Comparison of ENCODE assay signal across 22 cellular contexts in genomic region chr4:1015179-1015578, GRCh38. TPM values are rescaled to one million over a fixed set of nuclear protein-coding genes. Genes with fewer than 3 reads are reported as not detected.
DNase-seq lines count a peak whose midpoint lies in the region; ATAC-seq, FAIRE-seq and TF ChIP-seq lines count a peak whose summit lies in the region.
"Had no signal": no experiment of that assay in that cellular context is flagged by ENCODE, and none has a peak within 500 bp of the region (broad histone marks: within the 10 kb centered on the region; RNA-seq: fewer than 3 reads in every experiment).

No MANE protein-coding gene starts in this region.

- no peak overlapping the region for H3K23ac ChIP-seq in mesenchymal stem cell (ENCODE audit: low read length in 2 of 2)

- intact Hi-C loops in HepG2 (cut with micrococcal nuclease; ENCODE audit: unreplicated experiment), result no loop called here
- intact Hi-C loops in right lobe of liver (cut with DNase I), result no loop called here

- no peak overlapping the region for H3K4me3 Mint-ChIP-seq in type B pancreatic cell
- H3K4me3 Mint-ChIP-seq: activated naive CD8-positive, alpha-beta T cell; activated T-helper 1 cell treated with anti-CD3 and anti-CD28 coated beads, Interleukin-12 subunit alpha, Interleukin-12 subunit beta, Interleukin-2, Interleukin-4 antibody, amounts not matched to agents 30 ng/mL and 10 ng/mL and 1 ng/mL, durations not matched to agents 14 hours and 24 hours and 36 hours; natural killer cell treated with Interleukin-12 subunit alpha and Interleukin-12 subunit beta and Interleukin-15 and Interleukin-18, amount 100 ng/mL, for 72 hours had no signal

- peak overlapping the region in 2 of 3 experiments; percentile 26 to 42; a peak in 2 of 6 replicates for H3K4me3 ChIP-seq in HepG2 (replicated peaks in 1 of 3; ENCODE audit: insufficient read depth in 1 of 3, low read depth in 2 of 3, low read length in 3 of 3)
- H3K4me3 ChIP-seq in right lobe of liver, result no peak overlapping the region
- no peak overlapping the region for H3K4me3 ChIP-seq in astrocyte of the spinal cord (ENCODE audit: low read depth, low read length)
- no peak overlapping the region for H3K4me3 ChIP-seq in mesenchymal stem cell (ENCODE audit: insufficient read depth in 1 of 2, low read depth in 1 of 2, low read length in 2 of 2)
- H3K4me3 ChIP-seq: ascending aorta, esophagus muscularis mucosa had no signal

- peaks cover 5% of the 10 kb centered on the region for H3K27me3 Mint-ChIP-seq in type B pancreatic cell
- H3K27me3 Mint-ChIP-seq: activated naive CD8-positive, alpha-beta T cell; natural killer cell treated with Interleukin-12 subunit alpha and Interleukin-12 subunit beta and Interleukin-15 and Interleukin-18, amount 100 ng/mL, for 72 hours had no signal

- H3K9me3 ChIP-seq in HepG2 (ENCODE audit: low read length), result no peaks in the 10 kb centered on the region
- H3K9me3 ChIP-seq in right lobe of liver, result no peaks in the 10 kb centered on the region
- H3K9me3 ChIP-seq in mesenchymal stem cell (ENCODE audit: control insufficient read depth, low read length), result no peaks in the 10 kb centered on the region
- H3K9me3 ChIP-seq: ascending aorta, esophagus muscularis mucosa had no signal

- H4K8ac ChIP-seq in mesenchymal stem cell (ENCODE audit: low read length), result peak overlapping the region; percentile 42

- H3K27ac Mint-ChIP-seq in type B pancreatic cell, result no peak overlapping the region
- H3K27ac Mint-ChIP-seq: activated naive CD8-positive, alpha-beta T cell; activated T-helper 1 cell treated with anti-CD3 and anti-CD28 coated beads, Interleukin-12 subunit alpha, Interleukin-12 subunit beta, Interleukin-2, Interleukin-4 antibody, amounts not matched to agents 30 ng/mL and 10 ng/mL and 1 ng/mL, durations not matched to agents 14 hours and 24 hours and 36 hours; natural killer cell treated with Interleukin-12 subunit alpha and Interleukin-12 subunit beta and Interleukin-15 and Interleukin-18, amount 100 ng/mL, for 72 hours had no signal

- CTCF ChIA-PET in HepG2 (lab: Yijun Ruan, JAX; ENCODE audit: low intra/inter-chr PET ratio, low total read pairs), result no interaction called here

- H3K18ac ChIP-seq in mesenchymal stem cell (ENCODE audit: low read depth in 1 of 2, low read length in 2 of 2), result no peak overlapping the region

- peak overlapping the region; percentile 73 for H3K27ac ChIP-seq in HepG2 (ENCODE audit: extremely low read length, insufficient read depth, low read length)
- no peak overlapping the region for H3K27ac ChIP-seq in right lobe of liver
- no peak overlapping the region for H3K27ac ChIP-seq in mesenchymal stem cell (ENCODE audit: low read length, poor library complexity, severe bottlenecking)
- H3K27ac ChIP-seq: ascending aorta, esophagus muscularis mucosa had no signal

- no peak for TF ChIP-seq EP300 in HepG2 (IDR thresholded peaks at IDR 0.05; ENCODE audit: low read depth in 2 of 2, low read length in 2 of 2)
- TF ChIP-seq EP300 in HepG2 (CRISPR knock-in tag; IDR thresholded peaks at IDR 0.05; ENCODE audit: borderline replicate concordance), result no peak

- in situ Hi-C loops in HepG2 (cut with HindIII; ENCODE audit: extremely low pct_ligation_motif_present, low pct_unique_long_range_greater_than_20kb) (no loop called here), astrocyte of the spinal cord (cut with HindIII; ENCODE audit: low sequenced_read_pairs) (no loop called here)

- H2AFZ ChIP-seq in HepG2 (ENCODE audit: low read length) (no peak overlapping the region), mesenchymal stem cell (ENCODE audit: low read depth, low read length) (no peak overlapping the region)

- H3K79me2 ChIP-seq in HepG2 (ENCODE audit: insufficient read depth, low read length), result peaks cover 6% of the 10 kb centered on the region

- TF ChIP-seq POLR2A in HepG2 (IDR thresholded peaks at IDR 0.05; ENCODE audit: insufficient read depth in 1 of 2, low read depth in 2 of 2, low read length in 2 of 2) (no peak), right lobe of liver (IDR thresholded peaks at IDR 0.05) (no peak)

- H3K9me3 Mint-ChIP-seq in type B pancreatic cell, result no peaks in the 10 kb centered on the region
- H3K9me3 Mint-ChIP-seq: activated T-helper 1 cell treated with anti-CD3 and anti-CD28 coated beads, Interleukin-12 subunit alpha, Interleukin-12 subunit beta, Interleukin-2, Interleukin-4 antibody, amounts not matched to agents 30 ng/mL and 10 ng/mL and 1 ng/mL, durations not matched to agents 14 hours and 24 hours and 36 hours; IgD-negative memory B cell; natural killer cell treated with Interleukin-12 subunit alpha and Interleukin-12 subunit beta and Interleukin-15 and Interleukin-18, amount 100 ng/mL, for 72 hours had no signal

- TF ChIP-seq RAD21 in HepG2 (CRISPR knock-in tag; IDR thresholded peaks at IDR 0.05), result peak; percentile 69

- H3K79me1 ChIP-seq in mesenchymal stem cell (replicated peaks; ENCODE audit: low read length, poor library complexity, severe bottlenecking), result peaks cover 59% of the 10 kb centered on the region

- H3K36me3 Mint-ChIP-seq in type B pancreatic cell, result no peaks in the 10 kb centered on the region
- H3K36me3 Mint-ChIP-seq: activated naive CD8-positive, alpha-beta T cell; IgD-negative memory B cell; natural killer cell treated with Interleukin-12 subunit alpha and Interleukin-12 subunit beta and Interleukin-15 and Interleukin-18, amount 100 ng/mL, for 72 hours had no signal

- BruUV-seq in HepG2 (replicated peaks; lab: Mats Ljungman, UMichigan), result no TSS peak

- TF ChIP-seq CTCF in HepG2 (CRISPR knock-in tag; IDR thresholded peaks at IDR 0.05) (peak; percentile 71), right lobe of liver (IDR thresholded peaks at IDR 0.05) (no peak), astrocyte of the spinal cord (IDR thresholded peaks at IDR 0.05; ENCODE audit: low read depth, low read length) (peak; percentile 53), type B pancreatic cell (conservative IDR thresholded peaks at IDR 0.05) (peak; percentile 65)

- H3K36me3 ChIP-seq in HepG2 (replicated peaks in 1 of 2; ENCODE audit: control insufficient read depth in 1 of 2, insufficient read depth in 2 of 2, low read length in 2 of 2) (no peaks in the 10 kb centered on the region; a peak in 2 of 5 replicates), right lobe of liver (peaks cover 0 to 8% (median 0%) of the 10 kb centered on the region in 4 donors), mesenchymal stem cell (ENCODE audit: control insufficient read depth in 1 of 2, insufficient read depth in 2 of 2, low read depth in 1 of 2, low read length in 2 of 2) (peaks cover 3 to 59% of the 10 kb centered on the region in 2 experiments)
- H3K36me3 ChIP-seq: ascending aorta, esophagus muscularis mucosa had no signal

- H3K4me1 ChIP-seq in HepG2 (ENCODE audit: insufficient read depth, low read length) (peaks cover 45% of the 10 kb centered on the region), right lobe of liver (peaks cover 0 to 24% (median 10%) of the 10 kb centered on the region in 4 donors), mesenchymal stem cell (ENCODE audit: control insufficient read depth, insufficient read depth, low read depth, low read length) (peaks cover 73% of the 10 kb centered on the region)

- H3K4ac ChIP-seq in mesenchymal stem cell (ENCODE audit: low read depth in 1 of 2, low read length in 2 of 2), result no peak overlapping the region

- H3K27me3 ChIP-seq in HepG2 (ENCODE audit: control insufficient read depth in 1 of 2, insufficient read depth in 2 of 2, low read length in 2 of 2) (peaks cover 0 to 5% of the 10 kb centered on the region in 2 experiments; a peak in 1 of 5 replicates), right lobe of liver (no peaks in the 10 kb centered on the region), mesenchymal stem cell (ENCODE audit: control insufficient read depth in 1 of 2, insufficient read depth in 1 of 2, low read length in 2 of 2) (no peaks in the 10 kb centered on the region)
- H3K27me3 ChIP-seq: ascending aorta, esophagus muscularis mucosa had no signal

- no peak overlapping the region for H2BK120ac ChIP-seq in mesenchymal stem cell (ENCODE audit: low read depth, low read length)

- peaks cover 6% of the 10 kb centered on the region for H3K4me1 Mint-ChIP-seq in type B pancreatic cell (ENCODE audit: unreplicated experiment)

- peak overlapping the region; percentile 42; the same call in 1 of the 2 replicates for H3K4me2 ChIP-seq in HepG2 (ENCODE audit: low read depth, low read length)
- no peak overlapping the region for H3K4me2 ChIP-seq in mesenchymal stem cell (ENCODE audit: low read length, poor library complexity, severe bottlenecking)

- no peak overlapping the region for H2BK12ac ChIP-seq in mesenchymal stem cell (ENCODE audit: low read length in 2 of 2)

- no peak overlapping the region for H3K14ac ChIP-seq in mesenchymal stem cell (ENCODE audit: low read length in 2 of 2)

- no peak overlapping the region for H4K91ac ChIP-seq in mesenchymal stem cell (ENCODE audit: low read length)

- H2AK5ac ChIP-seq in mesenchymal stem cell (ENCODE audit: low read length, severe bottlenecking), result no peak overlapping the region

- POLR2A ChIA-PET in HepG2 (lab: Yijun Ruan, JAX), result interaction anchor here (2.4 kb wide), 1 partner anchor 22 kb away, joined by 9 read pairs; the partner anchor contains the start of gene SLC26A1

- ATAC-seq in HepG2, result peak; percentile 58
- no peak for ATAC-seq in right lobe of liver
- ATAC-seq: HCT116; left ventricle myocardium superior; natural killer cell treated with Interleukin-12 subunit alpha and Interleukin-12 subunit beta and Interleukin-15 and Interleukin-18, amount 100 ng/mL, for 72 hours had no signal

- H4K20me1 ChIP-seq in HepG2 (ENCODE audit: insufficient read depth, low read length), result no peaks in the 10 kb centered on the region

- no peak overlapping the region for H2BK5ac ChIP-seq in mesenchymal stem cell (ENCODE audit: low read depth, low read length, poor library complexity, severe bottlenecking)

- 72% methylated on average over 7 of the region's 8 CpGs for WGBS in HepG2 (ENCODE audit: low lambda C conversion rate)
- no CpG with 5 or more reads among the region's 8 CpGs for WGBS in right lobe of liver (ENCODE audit: insufficient coverage, low coverage, low lambda C conversion rate, missing lambda C conversion rate)
- 94% methylated on average over 8 of the region's 8 CpGs for WGBS in mesenchymal stem cell

- H2BK15ac ChIP-seq in mesenchymal stem cell (ENCODE audit: low read depth, poor library complexity, severe bottlenecking), result no peak overlapping the region

- no peak for DNase-seq in HepG2 (ENCODE audit: low spot score)
- DNase-seq in right lobe of liver, result no peak
- DNase-seq in astrocyte of the spinal cord (ENCODE audit: low read depth, low spot score), result no peak
- no peak for DNase-seq in mesenchymal stem cell
- DNase-seq in type B pancreatic cell (ENCODE audit: extremely low spot score, unreplicated experiment), result no peak
- DNase-seq in DMS53 (lab: John Stamatoyannopoulos, UW), result no peak
- no peak for DNase-seq in T-helper 1 cell
- DNase-seq in activated CD4-positive, alpha-beta T cell treated with anti-CD3 and anti-CD28 coated beads, Interleukin-2, amount 50 U/mL, for 48 hours, result no peak
- DNase-seq: activated CD4-positive, alpha-beta T cell treated with anti-CD3 and anti-CD28 coated beads, Interleukin-2, amount 50 U/mL, for 1 hour; left ventricle myocardium superior; NCI-H1105 treated with DMSO at 0.1 percent for 48 hours; NCI-H2029 treated with DMSO at 0.1 percent for 48 hours; NCI-H226; T-helper 9 cell had no signal

- H3K9ac ChIP-seq in HepG2 (ENCODE audit: insufficient read depth, low read depth, low read length) (peak overlapping the region; percentile 48), mesenchymal stem cell (ENCODE audit: low read length) (no peak overlapping the region)

- FAIRE-seq in HepG2 (lab: Jason Lieb, UNC), result no peak
- FAIRE-seq: colon had no signal

RNA-seq across cellular contexts. Expression of gene FGFRL1, which starts 3.8 kb away (rescaled TPM):
- total RNA-seq in HepG2 (2016; rRNA removed; fragmentation: Illumina TruSeq; extraction: Trizol) (12.3 and 19.1 TPM in 2 replicates), right lobe of liver (10 to 100 TPM; 27.9 to 60.1 (median 45.7) TPM), type B pancreatic cell (ENCODE audit: low replicate concordance) (20.5 and 30.9 TPM in 2 replicates)
- 8.9 and 9.3 TPM in 2 replicates for total RNA-seq in HepG2 (2016; cell fraction: cytosol; rRNA removed; fragmentation: Illumina TruSeq; extraction: Trizol; ENCODE audit: low read depth)
- total RNA-seq in HepG2 (2016; cell fraction: insoluble cytoplasmic fraction; rRNA removed; fragmentation: Illumina TruSeq; extraction: Trizol), result 11.5 and 17.5 TPM in 2 replicates
- 31.8 and 32.6 TPM in 2 replicates for total RNA-seq in HepG2 (2016; cell fraction: membrane; rRNA removed; fragmentation: Illumina TruSeq; extraction: Trizol)
- 13.0 and 15.9 TPM in 2 replicates for total RNA-seq in HepG2 (2016; cell fraction: nucleus; rRNA removed; fragmentation: Illumina TruSeq; extraction: Trizol)
- 30.6 and 35.5 TPM in 2 replicates for polyA plus RNA-seq in HepG2 (2011; rRNA removed)
- 37.2 and 49.4 TPM in 2 replicates for polyA plus RNA-seq in HepG2 (2011; cell fraction: cytosol; rRNA removed)
- polyA plus RNA-seq in HepG2 (2011; cell fraction: nucleus; rRNA removed), result 122 and 143 TPM in 2 replicates
- polyA plus RNA-seq in HepG2 (2012), result 21.8 and 31.9 TPM in 2 replicates
- 15.2 and 15.4 TPM in 2 replicates for polyA plus RNA-seq in HepG2 (2016; cell fraction: cytosol; fragmentation: Illumina TruSeq; extraction: Trizol; ENCODE audit: low read depth)
- polyA plus RNA-seq in HepG2 (2016; cell fraction: insoluble cytoplasmic fraction; fragmentation: Illumina TruSeq; extraction: Trizol; ENCODE audit: low read depth), result 18.1 and 23.1 TPM in 2 replicates
- 38.4 and 44.6 TPM in 2 replicates for polyA plus RNA-seq in HepG2 (2016; cell fraction: membrane; fragmentation: Illumina TruSeq; extraction: Trizol; ENCODE audit: low read depth)
- 33.6 and 40.0 TPM in 2 replicates for polyA plus RNA-seq in HepG2 (2016; cell fraction: nucleus; fragmentation: Illumina TruSeq; extraction: Trizol; ENCODE audit: insufficient read depth, low read depth)
- polyA minus RNA-seq in HepG2 (2011; rRNA and poly(A)+ RNA removed; ENCODE audit: low replicate concordance), result 74.3 and 145 TPM in 2 replicates
- 22.8 and 26.5 TPM in 2 replicates for polyA minus RNA-seq in HepG2 (2011; cell fraction: cytosol; rRNA and poly(A)+ RNA removed)
- polyA minus RNA-seq in HepG2 (2011; cell fraction: nucleus; rRNA and poly(A)+ RNA removed), result 19.9 and 23.2 TPM in 2 replicates
- polyA plus RNA-seq in mesenchymal stem cell (2013, experiment 1 of 2), result 23.4 TPM
- polyA plus RNA-seq in mesenchymal stem cell (2013, experiment 2 of 2), result 23.1 TPM

RNA-seq across cellular contexts. Expression of gene SLC26A1, which starts 22.0 kb away (rescaled TPM):
- total RNA-seq in HepG2 (2016; rRNA removed; fragmentation: Illumina TruSeq; extraction: Trizol) (7.2 and 22.9 TPM in 2 replicates), right lobe of liver (10 to 100 TPM in 5 of 6 experiments, 1 to 10 TPM in 1; 9.6 to 30.9 (median 23.0) TPM), type B pancreatic cell (ENCODE audit: low replicate concordance) (2.8 and 3.8 TPM in 2 replicates)
- total RNA-seq in HepG2 (2016; cell fraction: cytosol; rRNA removed; fragmentation: Illumina TruSeq; extraction: Trizol; ENCODE audit: low read depth), result 1.1 and 1.9 TPM in 2 replicates
- 6.6 and 22.7 TPM in 2 replicates for total RNA-seq in HepG2 (2016; cell fraction: insoluble cytoplasmic fraction; rRNA removed; fragmentation: Illumina TruSeq; extraction: Trizol)
- 4.2 and 4.6 TPM in 2 replicates for total RNA-seq in HepG2 (2016; cell fraction: membrane; rRNA removed; fragmentation: Illumina TruSeq; extraction: Trizol)
- 23.8 and 28.9 TPM in 2 replicates for total RNA-seq in HepG2 (2016; cell fraction: nucleus; rRNA removed; fragmentation: Illumina TruSeq; extraction: Trizol)
- polyA plus RNA-seq in HepG2 (2011; rRNA removed), result 5.4 and 8.4 TPM in 2 replicates
- polyA plus RNA-seq in HepG2 (2011; cell fraction: cytosol; rRNA removed), result 7.7 and 10.8 TPM in 2 replicates
- 30.6 and 45.2 TPM in 2 replicates for polyA plus RNA-seq in HepG2 (2011; cell fraction: nucleus; rRNA removed)
- polyA plus RNA-seq in HepG2 (2012), result 5.1 and 7.0 TPM in 2 replicates
- polyA plus RNA-seq in HepG2 (2016; cell fraction: cytosol; fragmentation: Illumina TruSeq; extraction: Trizol; ENCODE audit: low read depth), result 1.2 and 1.5 TPM in 2 replicates
- polyA plus RNA-seq in HepG2 (2016; cell fraction: insoluble cytoplasmic fraction; fragmentation: Illumina TruSeq; extraction: Trizol; ENCODE audit: low read depth), result 4.5 and 6.1 TPM in 2 replicates
- polyA plus RNA-seq in HepG2 (2016; cell fraction: membrane; fragmentation: Illumina TruSeq; extraction: Trizol; ENCODE audit: low read depth), result 1.6 and 2.2 TPM in 2 replicates
- polyA plus RNA-seq in HepG2 (2016; cell fraction: nucleus; fragmentation: Illumina TruSeq; extraction: Trizol; ENCODE audit: insufficient read depth, low read depth), result 25.4 and 27.0 TPM in 2 replicates
- polyA minus RNA-seq in HepG2 (2011; rRNA and poly(A)+ RNA removed; ENCODE audit: low replicate concordance), result 0.40 and 58.6 TPM in 2 replicates
- 13.4 and 13.6 TPM in 2 replicates for polyA minus RNA-seq in HepG2 (2011; cell fraction: cytosol; rRNA and poly(A)+ RNA removed)
- 37.7 and 40.7 TPM in 2 replicates for polyA minus RNA-seq in HepG2 (2011; cell fraction: nucleus; rRNA and poly(A)+ RNA removed)
- 0.15 TPM for polyA plus RNA-seq in mesenchymal stem cell (2013, experiment 1 of 2)
- polyA plus RNA-seq in mesenchymal stem cell (2013, experiment 2 of 2), result 0.26 TPM
- total RNA-seq: ascending aorta, left ventricle myocardium superior had no signal

RNA-seq across cellular contexts. Expression of gene IDUA, which starts 28.3 kb away (rescaled TPM):
- total RNA-seq in HepG2 (2016; rRNA removed; fragmentation: Illumina TruSeq; extraction: Trizol), result 0.32 and 1.0 TPM in 2 replicates
- not detected in 2 replicates for total RNA-seq in HepG2 (2016; cell fraction: cytosol; rRNA removed; fragmentation: Illumina TruSeq; extraction: Trizol; ENCODE audit: low read depth)
- 0.84 TPM in 1 of 2 replicates, not detected in the other for total RNA-seq in HepG2 (2016; cell fraction: insoluble cytoplasmic fraction; rRNA removed; fragmentation: Illumina TruSeq; extraction: Trizol)
- 0.24 and 0.53 TPM in 2 replicates for total RNA-seq in HepG2 (2016; cell fraction: membrane; rRNA removed; fragmentation: Illumina TruSeq; extraction: Trizol)
- 0.75 and 2.8 TPM in 2 replicates for total RNA-seq in HepG2 (2016; cell fraction: nucleus; rRNA removed; fragmentation: Illumina TruSeq; extraction: Trizol)
- polyA plus RNA-seq in HepG2 (2011; rRNA removed), result 0.77 and 1.5 TPM in 2 replicates
- polyA plus RNA-seq in HepG2 (2011; cell fraction: cytosol; rRNA removed), result 0.24 and 0.27 TPM in 2 replicates
- polyA plus RNA-seq in HepG2 (2011; cell fraction: nucleus; rRNA removed), result 34.5 and 42.6 TPM in 2 replicates
- polyA plus RNA-seq in HepG2 (2012), result 1.0 and 2.7 TPM in 2 replicates
- 0.19 and 0.29 TPM in 2 replicates for polyA plus RNA-seq in HepG2 (2016; cell fraction: cytosol; fragmentation: Illumina TruSeq; extraction: Trizol; ENCODE audit: low read depth)
- not detected in 2 replicates for polyA plus RNA-seq in HepG2 (2016; cell fraction: insoluble cytoplasmic fraction; fragmentation: Illumina TruSeq; extraction: Trizol; ENCODE audit: low read depth)
- polyA plus RNA-seq in HepG2 (2016; cell fraction: membrane; fragmentation: Illumina TruSeq; extraction: Trizol; ENCODE audit: low read depth), result 0.19 and 0.30 TPM in 2 replicates
- polyA plus RNA-seq in HepG2 (2016; cell fraction: nucleus; fragmentation: Illumina TruSeq; extraction: Trizol; ENCODE audit: insufficient read depth, low read depth), result 2.2 and 4.7 TPM in 2 replicates
- 1.4 and 1.8 TPM in 2 replicates for polyA minus RNA-seq in HepG2 (2011; rRNA and poly(A)+ RNA removed; ENCODE audit: low replicate concordance)
- polyA minus RNA-seq in HepG2 (2011; cell fraction: cytosol; rRNA and poly(A)+ RNA removed), result 0.69 TPM in 1 of 2 replicates, not detected in the other
- polyA minus RNA-seq in HepG2 (2011; cell fraction: nucleus; rRNA and poly(A)+ RNA removed), result 3.5 and 4.0 TPM in 2 replicates
- 10 to 100 TPM in 3 of 6 experiments, 1 to 10 TPM in 3; 4.7 to 15.1 (median 11.0) TPM for total RNA-seq in right lobe of liver
- 14.5 TPM for polyA plus RNA-seq in mesenchymal stem cell (2013, experiment 1 of 2)
- polyA plus RNA-seq in mesenchymal stem cell (2013, experiment 2 of 2), result 13.8 TPM
- 20.7 and 37.2 TPM in 2 replicates for total RNA-seq in type B pancreatic cell (ENCODE audit: low replicate concordance)

RNA-seq across cellular contexts. Expression of gene DGKQ, which starts 41.8 kb away (rescaled TPM):
- 3.2 and 7.2 TPM in 2 replicates for total RNA-seq in HepG2 (2016; rRNA removed; fragmentation: Illumina TruSeq; extraction: Trizol)
- total RNA-seq in HepG2 (2016; cell fraction: cytosol; rRNA removed; fragmentation: Illumina TruSeq; extraction: Trizol; ENCODE audit: low read depth), result 0.53 and 1.4 TPM in 2 replicates
- 2.4 and 7.8 TPM in 2 replicates for total RNA-seq in HepG2 (2016; cell fraction: insoluble cytoplasmic fraction; rRNA removed; fragmentation: Illumina TruSeq; extraction: Trizol)
- total RNA-seq in HepG2 (2016; cell fraction: membrane; rRNA removed; fragmentation: Illumina TruSeq; extraction: Trizol), result 2.5 and 2.9 TPM in 2 replicates
- 7.0 and 7.9 TPM in 2 replicates for total RNA-seq in HepG2 (2016; cell fraction: nucleus; rRNA removed; fragmentation: Illumina TruSeq; extraction: Trizol)
- polyA plus RNA-seq in HepG2 (2011; rRNA removed), result 4.5 and 6.1 TPM in 2 replicates
- polyA plus RNA-seq in HepG2 (2011; cell fraction: cytosol; rRNA removed), result 3.1 and 4.8 TPM in 2 replicates
- 50.5 and 58.5 TPM in 2 replicates for polyA plus RNA-seq in HepG2 (2011; cell fraction: nucleus; rRNA removed)
- polyA plus RNA-seq in HepG2 (2012), result 3.0 and 5.5 TPM in 2 replicates
- polyA plus RNA-seq in HepG2 (2016; cell fraction: cytosol; fragmentation: Illumina TruSeq; extraction: Trizol; ENCODE audit: low read depth), result 0.35 and 0.36 TPM in 2 replicates
- 2.0 and 3.4 TPM in 2 replicates for polyA plus RNA-seq in HepG2 (2016; cell fraction: insoluble cytoplasmic fraction; fragmentation: Illumina TruSeq; extraction: Trizol; ENCODE audit: low read depth)
- 1.3 and 1.7 TPM in 2 replicates for polyA plus RNA-seq in HepG2 (2016; cell fraction: membrane; fragmentation: Illumina TruSeq; extraction: Trizol; ENCODE audit: low read depth)
- polyA plus RNA-seq in HepG2 (2016; cell fraction: nucleus; fragmentation: Illumina TruSeq; extraction: Trizol; ENCODE audit: insufficient read depth, low read depth), result 16.0 and 17.5 TPM in 2 replicates
- polyA minus RNA-seq in HepG2 (2011; rRNA and poly(A)+ RNA removed; ENCODE audit: low replicate concordance), result 3.0 and 10.3 TPM in 2 replicates
- polyA minus RNA-seq in HepG2 (2011; cell fraction: cytosol; rRNA and poly(A)+ RNA removed), result 4.2 and 4.9 TPM in 2 replicates
- 7.2 and 8.1 TPM in 2 replicates for polyA minus RNA-seq in HepG2 (2011; cell fraction: nucleus; rRNA and poly(A)+ RNA removed)
- 10 to 100 TPM in 1 of 6 experiments, 1 to 10 TPM in 5; 4.6 to 10.5 (median 5.7) TPM for total RNA-seq in right lobe of liver
- polyA plus RNA-seq in mesenchymal stem cell (2013, experiment 1 of 2), result 5.2 TPM
- 5.1 TPM for polyA plus RNA-seq in mesenchymal stem cell (2013, experiment 2 of 2)
- 17.0 and 21.2 TPM in 2 replicates for total RNA-seq in type B pancreatic cell (ENCODE audit: low replicate concordance)

Comparison
In these comparisons a context has a peak if more than half of its experiments do, and no peak if none do; other contexts are left out.
1. H3K4me3 ChIP-seq: peak in HepG2 (2 of 3); none in right lobe of liver (0 of 3), astrocyte of the spinal cord (single experiment) and mesenchymal stem cell (0 of 2).
2. CTCF ChIP-seq: peak in HepG2 (single experiment), astrocyte of the spinal cord (single experiment) and type B pancreatic cell (single experiment); none in right lobe of liver (0 of 4).